1 cellular context compared by ENCODE assay signal in genomic region chr10:95656291-95657164, GRCh38.
TF ChIP-seq lines count a peak whose summit lies in the region.

Gene ALDH18A1 (minus strand): TSS chr10:95656711. CDS start chr10:95653377, 3,334 bp downstream.

TF ChIP-seq in GM12878, 131 proteins besides CTCF, POLR2A, EP300 and RAD21 (continued from another document):
- peak; percentile 64; the same call in 1 of the 2 replicates for TF ChIP-seq ATF7 (IDR thresholded peaks at IDR 0.05; ENCODE audit: low read depth)
- TF ChIP-seq E4F1 (IDR thresholded peaks at IDR 0.05; ENCODE audit: borderline replicate concordance, partially characterized antibody) = peak; percentile 60
- peak; percentile 78 for TF ChIP-seq IKZF1 (conservative IDR thresholded peaks at IDR 0.05)
- peak; percentile 94 for TF ChIP-seq MXI1 (IDR thresholded peaks at IDR 0.05; ENCODE audit: low read depth, low read length)
- peak; percentile 7 for TF ChIP-seq MEF2B (IDR thresholded peaks at IDR 0.05; ENCODE audit: partially characterized antibody, poor library complexity, severe bottlenecking)
- peak; percentile 36 for TF ChIP-seq USF1 (IDR thresholded peaks at IDR 0.05; ENCODE audit: borderline replicate concordance, extremely low read length, insufficient read depth, low read depth, low read length)
- no peak for TF ChIP-seq KLF5 (IDR thresholded peaks at IDR 0.05; ENCODE audit: partially characterized antibody)
- TF ChIP-seq YY1 (IDR thresholded peaks at IDR 0.05; ENCODE audit: low read depth, low read length) = peak; percentile 20; the same call in 1 of the 2 replicates
- peak; percentile 54; the same call in 1 of the 2 replicates for TF ChIP-seq TBL1XR1 (IDR thresholded peaks at IDR 0.05; ENCODE audit: low read depth, low read length)
- TF ChIP-seq, protein P1, sequence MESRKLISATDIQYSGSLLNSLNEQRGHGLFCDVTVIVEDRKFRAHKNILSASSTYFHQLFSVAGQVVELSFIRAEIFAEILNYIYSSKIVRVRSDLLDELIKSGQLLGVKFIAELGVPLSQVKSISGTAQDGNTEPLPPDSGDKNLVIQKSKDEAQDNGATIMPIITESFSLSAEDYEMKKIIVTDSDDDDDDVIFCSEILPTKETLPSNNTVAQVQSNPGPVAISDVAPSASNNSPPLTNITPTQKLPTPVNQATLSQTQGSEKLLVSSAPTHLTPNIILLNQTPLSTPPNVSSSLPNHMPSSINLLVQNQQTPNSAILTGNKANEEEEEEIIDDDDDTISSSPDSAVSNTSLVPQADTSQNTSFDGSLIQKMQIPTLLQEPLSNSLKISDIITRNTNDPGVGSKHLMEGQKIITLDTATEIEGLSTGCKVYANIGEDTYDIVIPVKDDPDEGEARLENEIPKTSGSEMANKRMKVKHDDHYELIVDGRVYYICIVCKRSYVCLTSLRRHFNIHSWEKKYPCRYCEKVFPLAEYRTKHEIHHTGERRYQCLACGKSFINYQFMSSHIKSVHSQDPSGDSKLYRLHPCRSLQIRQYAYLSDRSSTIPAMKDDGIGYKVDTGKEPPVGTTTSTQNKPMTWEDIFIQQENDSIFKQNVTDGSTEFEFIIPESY (IDR thresholded peaks at IDR 0.05) = no peak
- peak; percentile 93 for TF ChIP-seq DPF2 (IDR thresholded peaks at IDR 0.05)
- peak; percentile 54; the same call in 1 of the 2 replicates for TF ChIP-seq SMARCA5 (IDR thresholded peaks at IDR 0.05)
- TF ChIP-seq ESRRA (IDR thresholded peaks at IDR 0.05; ENCODE audit: low read length) = no peak
- no peak for TF ChIP-seq TARDBP (IDR thresholded peaks at IDR 0.05; ENCODE audit: borderline replicate concordance)
- TF ChIP-seq POU2F2 (IDR thresholded peaks at IDR 0.05; ENCODE audit: borderline replicate concordance, low read depth, low read length) = 0 out of 3 replicates have a peak, but pooled peaks have one; percentile 5
- peak; percentile 86 for TF ChIP-seq NKRF (conservative IDR thresholded peaks at IDR 0.05)
- TF ChIP-seq MTA3 (IDR thresholded peaks at IDR 0.05; ENCODE audit: borderline replicate concordance, low read length) = no peak
- TF ChIP-seq ZNF24 (IDR thresholded peaks at IDR 0.05) = peak; percentile 74; the same call in 1 of the 2 replicates
- TF ChIP-seq NFYA (IDR thresholded peaks at IDR 0.05; ENCODE audit: borderline replicate concordance, low read depth, low read length) = no peak
- TF ChIP-seq STAT3 (IDR thresholded peaks at IDR 0.05; ENCODE audit: low read depth, low read length) = no peak
- peak; percentile 100 for TF ChIP-seq ZNF217 (IDR thresholded peaks at IDR 0.05)
- peak; percentile 87 for TF ChIP-seq CREB1 (IDR thresholded peaks at IDR 0.05; ENCODE audit: low read depth)
- TF ChIP-seq NR2F1 (conservative IDR thresholded peaks at IDR 0.05) = peak; percentile 40
- TF ChIP-seq GATAD2B (conservative IDR thresholded peaks at IDR 0.05; ENCODE audit: low read depth) = peak; percentile 73; the same call in 1 of the 2 replicates
- TF ChIP-seq ZSCAN29 (IDR thresholded peaks at IDR 0.05) = no peak
- peak; percentile 22; the same call in 1 of the 2 replicates for TF ChIP-seq RB1 (IDR thresholded peaks at IDR 0.05; ENCODE audit: borderline replicate concordance)
- TF ChIP-seq EGR1 (IDR thresholded peaks at IDR 0.05; ENCODE audit: borderline replicate concordance in 1 of 2, low read depth in 2 of 2, low read length in 2 of 2) = peak; percentile 71 to 85; a peak in 2 of 3 replicates
- peak; percentile 81 for TF ChIP-seq MAX (IDR thresholded peaks at IDR 0.05; ENCODE audit: low read depth, low read length)
- 0 out of 2 replicates have a peak, but pooled peaks have one; percentile 24 for TF ChIP-seq HDGF (IDR thresholded peaks at IDR 0.05)
- TF ChIP-seq SIN3A (IDR thresholded peaks at IDR 0.05; ENCODE audit: low read depth, low read length) = 0 out of 2 replicates have a peak, but pooled peaks have one; percentile 27
- TF ChIP-seq BACH1 (IDR thresholded peaks at IDR 0.05; ENCODE audit: borderline replicate concordance) = no peak; the same call in 1 of the 2 replicates
- TF ChIP-seq MYC (IDR thresholded peaks at IDR 0.05; ENCODE audit: insufficient read depth, insufficient read length, insufficient replicate concordance, low read length, severe bottlenecking) = peak; percentile 70
- TF ChIP-seq YBX1 (IDR thresholded peaks at IDR 0.05) = no peak
- peak; percentile 15 for TF ChIP-seq SIX5 (IDR thresholded peaks at IDR 0.05; ENCODE audit: low read depth, low read length, severe bottlenecking)
